Comparison of ENCODE assay signal across 10 cellular contexts in genomic region chr19:1410136-1410786, GRCh38. TPM values are rescaled to one million over a fixed set of nuclear protein-coding genes. Genes with fewer than 3 reads are reported as not detected.
A peak's percentile ranks its signal among the peaks of the same experiment; 100 is the strongest.
DNase-seq lines count a peak whose midpoint lies in the region; FAIRE-seq and TF ChIP-seq lines count a peak whose summit lies in the region.
"Had no signal": no experiment of that assay in that cellular context is flagged by ENCODE, and none has a peak within 500 bp of the region (broad histone marks: within the 10 kb centered on the region; RNA-seq: fewer than 3 reads in every experiment).

No MANE protein-coding gene starts in this region.

- CTCF ChIA-PET in H1 (lab: Charles Lee; ENCODE audit: partially characterized antibody): interaction anchor here (1.2 to 1.9 kb wide), 2 partner anchors 35 to 99 kb away, joined by 4 read pairs; no protein-coding TSS in a partner anchor

- no peak for TF ChIP-seq CTCF in H1 (IDR thresholded peaks at IDR 0.05; ENCODE audit: control extremely low read depth in 1 of 3, insufficient read depth in 1 of 3, low read depth in 1 of 3, low read length in 3 of 3)

- no peaks in the 10 kb centered on the region for H3K27me3 ChIP-seq in H1 (replicated peaks in 1 of 4; ENCODE audit: control insufficient read depth in 3 of 4, extremely low read depth in 1 of 4, insufficient read depth in 3 of 4, low read length in 3 of 4)

- H2BK5ac ChIP-seq in H1 (ENCODE audit: low read depth, low read length): 0 out of 2 replicates have a peak overlapping the region, but pooled peaks have one; percentile 48

- peaks cover 10% of the 10 kb centered on the region; the same call in 1 of the 2 replicates for H3K23me2 ChIP-seq in H1 (ENCODE audit: low read depth, low read length)

- peaks cover 0 to 4% (median 1%) of the 10 kb centered on the region in 4 experiments; a peak in 5 of 8 replicates for H3K36me3 ChIP-seq in H1 (ENCODE audit: control insufficient read depth in 2 of 4, insufficient read depth in 4 of 4, low read length in 3 of 4)

- no peak overlapping the region for H2BK12ac ChIP-seq in H1 (ENCODE audit: low read depth, low read length)

- H3K79me1 ChIP-seq in H1 (ENCODE audit: low read depth, low read length): peaks cover 15% of the 10 kb centered on the region

- H4K5ac ChIP-seq in H1 (ENCODE audit: insufficient read length, low read depth, low read length): no peak overlapping the region

- peak overlapping the region in 2 of 4 experiments; percentile 2 to 76; a peak in 1 of 7 replicates for H3K9ac ChIP-seq in H1 (replicated peaks in 1 of 4; ENCODE audit: extremely low read depth in 1 of 4, low read depth in 3 of 4, low read length in 3 of 4)

- H3K14ac ChIP-seq in H1 (ENCODE audit: insufficient read length): no peak overlapping the region

- H3K4me2 ChIP-seq in H1 (ENCODE audit: insufficient read depth in 1 of 2, low read depth in 2 of 2, low read length in 2 of 2): peak overlapping the region; percentile 85 to 87; a peak in 3 of 4 replicates

- POLR2A ChIA-PET in H1 (lab: Charles Lee; ENCODE audit: partially characterized antibody): interaction anchor here (0.6 to 3.4 kb wide), 9 partner anchors 11 to 141 kb away, joined by 3 to 15 read pairs (median 6); partner anchors contain the start of gene CIRBP

- H4K20me1 ChIP-seq in H1 (replicated peaks in 1 of 2; ENCODE audit: control insufficient read depth in 1 of 2, insufficient read depth in 2 of 2, low read length in 2 of 2): peaks cover 52 to 57% of the 10 kb centered on the region in 2 experiments

- H3K23ac ChIP-seq in H1 (ENCODE audit: insufficient read length): no peak overlapping the region

- DNase-seq in EL: peak; percentile 64
- peak; percentile 73 for DNase-seq in RKO (ENCODE audit: low spot score)
- DNase-seq in H1 (ENCODE audit: low read depth in 1 of 2, low spot score in 2 of 2): no peak
- no peak for DNase-seq in skeletal muscle cell (ENCODE audit: low read depth)
- no peak for DNase-seq in Ammon's horn (ENCODE audit: low spot score)
- no peak for DNase-seq in amniotic stem cell (lab: John Stamatoyannopoulos, UW)
- DNase-seq in HuH-7.5 (ENCODE audit: low spot score): no peak
- no peak for DNase-seq in H54 (ENCODE audit: insufficient read length, low spot score)

- H2BK15ac ChIP-seq in H1 (ENCODE audit: low read length): no peak overlapping the region

- 93% methylated on average over 23 of the region's 23 CpGs; no CpG with 5 or more reads in 1 of the 2 experiments for WGBS in H1 (ENCODE audit: extremely low coverage in 1 of 2, insufficient coverage in 1 of 2, insufficient read length in 1 of 2, insufficient replicate concordance in 2 of 2, low coverage in 1 of 2, low lambda C conversion rate in 2 of 2, missing lambda C conversion rate in 1 of 2), 2 experiments

- H2BK120ac ChIP-seq in H1 (replicated peaks; ENCODE audit: low read depth, low read length): no peak overlapping the region

- H3K4me3 ChIP-seq in H1 (ENCODE audit: extremely low read depth in 1 of 4, insufficient read depth in 2 of 4, low read depth in 3 of 4, low read length in 4 of 4): 0 out of 8 replicates have a peak overlapping the region, but pooled peaks of 1 of the 4 experiments have one; percentile 83
- peak overlapping the region; percentile 90 for H3K4me3 ChIP-seq in skeletal muscle cell (ENCODE audit: low read depth, low read length)

- peak overlapping the region; percentile 37; the same call in 1 of the 2 replicates for H3K27ac ChIP-seq in H1 (ENCODE audit: low read depth, low read length)

- H4K91ac ChIP-seq in H1 (replicated peaks; ENCODE audit: insufficient read length, low read length): no peak overlapping the region

- no peak overlapping the region for H4K8ac ChIP-seq in H1 (ENCODE audit: extremely low read depth, insufficient read depth, low read length)

- H3K9me3 ChIP-seq in H1 (ENCODE audit: insufficient read depth in 2 of 2, low read depth in 1 of 2, low read length in 1 of 2): no peaks in the 10 kb centered on the region

- H3K18ac ChIP-seq in H1 (ENCODE audit: extremely low read depth, low read length): no peak overlapping the region

- peaks cover 2 to 25% (median 18%) of the 10 kb centered on the region in 4 experiments; a peak in 6 of 7 replicates for H3K4me1 ChIP-seq in H1 (replicated peaks in 1 of 4; ENCODE audit: control insufficient read depth in 3 of 4, insufficient read depth in 4 of 4, low read length in 3 of 4)

- H3K79me2 ChIP-seq in H1 (ENCODE audit: control insufficient read depth in 1 of 2, insufficient read depth in 2 of 2, low read length in 2 of 2): peaks cover 53 to 74% of the 10 kb centered on the region in 2 experiments

- no peak overlapping the region for H3K4ac ChIP-seq in H1 (replicated peaks; ENCODE audit: insufficient read length, low read depth, low read length)

- no peak overlapping the region for H3K56ac ChIP-seq in H1 (replicated peaks; ENCODE audit: insufficient read length, low read depth, low read length)

- no peak for TF ChIP-seq POLR2A in H1 (IDR thresholded peaks at IDR 0.05; ENCODE audit: control extremely low read depth in 1 of 2, low read depth in 2 of 2, low read length in 2 of 2)
- TF ChIP-seq POLR2A in H54 (IDR thresholded peaks at IDR 0.05; ENCODE audit: low read depth, low read length): no peak

- no peak for FAIRE-seq in H1 (lab: Jason Lieb, UNC)
- FAIRE-seq in H54 (lab: Jason Lieb, UNC): no peak
- FAIRE-seq: TTC549 had no signal

- no peak overlapping the region for H2AK5ac ChIP-seq in H1 (ENCODE audit: low read depth, low read length)

- no peak overlapping the region for H2BK20ac ChIP-seq in H1 (ENCODE audit: low read length)

- no peak overlapping the region for H2AFZ ChIP-seq in H1 (ENCODE audit: low read length)

- TF ChIP-seq EP300 in H1 (IDR thresholded peaks at IDR 0.05; ENCODE audit: borderline replicate concordance in 1 of 2, low read depth in 2 of 2, low read length in 2 of 2): no peak

- no peak for TF ChIP-seq RAD21 in H1 (IDR thresholded peaks at IDR 0.05 in 1 of 2, conservative IDR thresholded peaks at IDR 0.05 in 1 of 2; ENCODE audit: low read depth in 2 of 2, low read length in 2 of 2)

TF ChIP-seq in H1, 55 proteins besides CTCF, POLR2A, EP300 and RAD21 (continues in another document):
- TF ChIP-seq, protein P1, sequence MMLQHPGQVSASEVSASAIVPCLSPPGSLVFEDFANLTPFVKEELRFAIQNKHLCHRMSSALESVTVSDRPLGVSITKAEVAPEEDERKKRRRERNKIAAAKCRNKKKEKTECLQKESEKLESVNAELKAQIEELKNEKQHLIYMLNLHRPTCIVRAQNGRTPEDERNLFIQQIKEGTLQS (IDR thresholded peaks at IDR 0.05; ENCODE audit: insufficient read depth, low read depth, low read length): no peak
- no peak for TF ChIP-seq CREB1 (IDR thresholded peaks at IDR 0.05)

RNA-seq across cellular contexts. Expression of gene DAZAP1, which starts 2.9 kb away (rescaled TPM):
- total RNA-seq in H1 (2021; fragmentation: NEBNext Ultra II Directional; extraction: Animal tissue kit (Norgen Biotek cat#: 25700)): 341 and 343 TPM in 2 replicates
- 79.6 and 139 TPM in 2 replicates for polyA plus RNA-seq in H1 (2011; rRNA removed)
- 146 TPM for polyA plus RNA-seq in H1 (2011; cell fraction: cytosol; rRNA removed)
- 154 TPM for polyA plus RNA-seq in H1 (2011; cell fraction: nucleus; rRNA removed)
- 141 to 222 TPM (median 192 TPM) in 4 replicates for polyA plus RNA-seq in H1 (2012, experiment 1 of 2)
- polyA plus RNA-seq in H1 (2012, experiment 2 of 2): 169 TPM
- polyA plus RNA-seq in H1 (2013, experiment 1 of 2): 192 TPM
- polyA plus RNA-seq in H1 (2013, experiment 2 of 2): 197 TPM
- polyA minus RNA-seq in H1 (2011; rRNA and poly(A)+ RNA removed): 44.1 and 52.1 TPM in 2 replicates
- 81.1 TPM for polyA minus RNA-seq in H1 (2011; cell fraction: cytosol; rRNA and poly(A)+ RNA removed)
- polyA minus RNA-seq in H1 (2011; cell fraction: nucleus; rRNA and poly(A)+ RNA removed): 59.0 TPM

RNA-seq across cellular contexts. Expression of gene GAMT, which starts 8.9 kb away (rescaled TPM):
- 17.2 TPM in 2 replicates for total RNA-seq in H1 (2021; fragmentation: NEBNext Ultra II Directional; extraction: Animal tissue kit (Norgen Biotek cat#: 25700))
- polyA plus RNA-seq in H1 (2011; rRNA removed): 35.6 and 45.3 TPM in 2 replicates
- 29.1 TPM for polyA plus RNA-seq in H1 (2011; cell fraction: cytosol; rRNA removed)
- polyA plus RNA-seq in H1 (2011; cell fraction: nucleus; rRNA removed): 28.0 TPM
- 12.3 to 28.3 TPM (median 23.6 TPM) in 4 replicates for polyA plus RNA-seq in H1 (2012, experiment 1 of 2)
- 21.6 TPM for polyA plus RNA-seq in H1 (2012, experiment 2 of 2)
- 17.8 TPM for polyA plus RNA-seq in H1 (2013, experiment 1 of 2)
- 16.9 TPM for polyA plus RNA-seq in H1 (2013, experiment 2 of 2)
- 9.2 and 9.5 TPM in 2 replicates for polyA minus RNA-seq in H1 (2011; rRNA and poly(A)+ RNA removed)
- polyA minus RNA-seq in H1 (2011; cell fraction: cytosol; rRNA and poly(A)+ RNA removed): 12.3 TPM
- polyA minus RNA-seq in H1 (2011; cell fraction: nucleus; rRNA and poly(A)+ RNA removed): 10.1 TPM

RNA-seq across cellular contexts. Expression of gene NDUFS7, which starts 26.6 kb away (rescaled TPM):
- total RNA-seq in H1 (2021; fragmentation: NEBNext Ultra II Directional; extraction: Animal tissue kit (Norgen Biotek cat#: 25700)): 78.1 and 92.7 TPM in 2 replicates
- 309 and 372 TPM in 2 replicates for polyA plus RNA-seq in H1 (2011; rRNA removed)
- polyA plus RNA-seq in H1 (2011; cell fraction: cytosol; rRNA removed): 204 TPM
- polyA plus RNA-seq in H1 (2011; cell fraction: nucleus; rRNA removed): 149 TPM
- polyA plus RNA-seq in H1 (2012, experiment 1 of 2): 58.9 to 109 TPM (median 96.7 TPM) in 4 replicates
- polyA plus RNA-seq in H1 (2012, experiment 2 of 2): 87.9 TPM
- 55.6 TPM for polyA plus RNA-seq in H1 (2013, experiment 1 of 2)
- 56.3 TPM for polyA plus RNA-seq in H1 (2013, experiment 2 of 2)
- polyA minus RNA-seq in H1 (2011; rRNA and poly(A)+ RNA removed): 33.3 and 46.7 TPM in 2 replicates
- polyA minus RNA-seq in H1 (2011; cell fraction: cytosol; rRNA and poly(A)+ RNA removed): 97.7 TPM
- 34.6 TPM for polyA minus RNA-seq in H1 (2011; cell fraction: nucleus; rRNA and poly(A)+ RNA removed)

RNA-seq across cellular contexts. Expression of gene RPS15, which starts 27.9 kb away (rescaled TPM):
- 1,562 and 1,589 TPM in 2 replicates for total RNA-seq in H1 (2021; fragmentation: NEBNext Ultra II Directional; extraction: Animal tissue kit (Norgen Biotek cat#: 25700))
- polyA plus RNA-seq in H1 (2011; rRNA removed): 3,890 and 4,770 TPM in 2 replicates
- 4,361 TPM for polyA plus RNA-seq in H1 (2011; cell fraction: cytosol; rRNA removed)
- 2,705 TPM for polyA plus RNA-seq in H1 (2011; cell fraction: nucleus; rRNA removed)
- 2,291 to 3,052 TPM (median 2,740 TPM) in 4 replicates for polyA plus RNA-seq in H1 (2012, experiment 1 of 2)
- polyA plus RNA-seq in H1 (2012, experiment 2 of 2): 8,937 TPM
- polyA plus RNA-seq in H1 (2013, experiment 1 of 2): 2,700 TPM
- 2,703 TPM for polyA plus RNA-seq in H1 (2013, experiment 2 of 2)
- polyA minus RNA-seq in H1 (2011; rRNA and poly(A)+ RNA removed): 313 and 344 TPM in 2 replicates
- 991 TPM for polyA minus RNA-seq in H1 (2011; cell fraction: cytosol; rRNA and poly(A)+ RNA removed)
- polyA minus RNA-seq in H1 (2011; cell fraction: nucleus; rRNA and poly(A)+ RNA removed): 590 TPM

RNA-seq across cellular contexts. Expression of gene APC2, which starts 39.7 kb away (rescaled TPM):
- total RNA-seq in H1 (2021; fragmentation: NEBNext Ultra II Directional; extraction: Animal tissue kit (Norgen Biotek cat#: 25700)): 3.7 and 4.1 TPM in 2 replicates
- polyA plus RNA-seq in H1 (2011; rRNA removed): 1.3 and 3.3 TPM in 2 replicates
- 3.6 TPM for polyA plus RNA-seq in H1 (2011; cell fraction: cytosol; rRNA removed)
- 12.1 TPM for polyA plus RNA-seq in H1 (2011; cell fraction: nucleus; rRNA removed)
- 1.2 to 2.5 TPM (median 1.6 TPM) in 4 replicates for polyA plus RNA-seq in H1 (2012, experiment 1 of 2)
- 0.91 TPM for polyA plus RNA-seq in H1 (2012, experiment 2 of 2)
- 0.39 TPM for polyA plus RNA-seq in H1 (2013, experiment 1 of 2)
- 0.31 TPM for polyA plus RNA-seq in H1 (2013, experiment 2 of 2)
- polyA minus RNA-seq in H1 (2011; rRNA and poly(A)+ RNA removed): 3.3 and 4.3 TPM in 2 replicates
- polyA minus RNA-seq in H1 (2011; cell fraction: cytosol; rRNA and poly(A)+ RNA removed): 7.2 TPM
- polyA minus RNA-seq in H1 (2011; cell fraction: nucleus; rRNA and poly(A)+ RNA removed): 16.9 TPM
- total RNA-seq: kidney epithelial cell had no signal

Comparison
In these comparisons a context has a peak if more than half of its experiments do, and no peak if none do; other contexts are left out.
1. DNase-seq: peak in EL (single experiment) and RKO (single experiment); none in H1 (0 of 2), skeletal muscle cell (single experiment), Ammon's horn (single experiment), amniotic stem cell (single experiment), HuH-7.5 (single experiment) and H54 (single experiment).